In the genomic region with DNA sequence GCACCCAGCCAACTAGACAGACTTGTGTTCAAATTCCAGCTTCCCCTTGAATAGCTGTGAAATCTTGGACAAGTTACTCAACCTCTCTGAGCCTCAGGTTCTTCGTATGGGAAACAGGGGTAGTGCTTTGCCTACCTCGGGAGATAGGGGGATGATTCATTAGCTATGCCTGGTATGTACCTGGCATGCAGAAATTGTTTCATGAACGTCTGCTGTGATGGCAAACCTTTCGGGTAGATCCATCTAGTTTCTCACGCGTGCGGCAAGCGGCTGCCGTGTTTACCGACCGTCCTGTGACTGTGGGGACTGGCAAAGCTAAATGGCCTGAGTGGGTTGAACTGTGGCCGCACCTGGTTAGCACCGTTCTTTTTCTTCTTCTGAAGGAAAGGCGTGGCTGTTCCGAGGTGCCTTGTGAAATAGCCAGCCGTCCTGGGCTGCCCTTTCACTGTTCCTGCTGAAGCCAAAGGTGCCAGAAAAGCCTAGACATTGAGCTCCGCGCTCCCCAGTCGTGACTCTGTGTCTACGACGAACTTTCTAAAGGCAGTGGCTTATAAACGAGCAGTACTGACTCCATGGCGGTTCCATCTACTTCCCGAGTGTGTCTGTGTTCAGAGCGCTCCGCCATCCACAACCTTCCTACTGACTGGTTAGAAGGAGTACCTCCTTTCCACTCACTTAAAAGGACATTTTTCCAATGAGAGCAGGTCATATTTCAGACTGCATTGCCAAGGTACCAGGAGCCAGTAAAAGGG, we compare ENCODE assay signal across 13 cellular contexts. TPM values are rescaled to one million over a fixed set of nuclear protein-coding genes. Genes with fewer than 3 reads are reported as not detected.
A peak's percentile ranks its signal among the peaks of the same experiment; 100 is the strongest.
DNase-seq lines count a peak whose midpoint lies in the region; ATAC-seq and TF ChIP-seq lines count a peak whose summit lies in the region.
"Had no signal": no experiment of that assay in that cellular context is flagged by ENCODE, and none has a peak within 500 bp of the region (broad histone marks: within the 10 kb centered on the region; RNA-seq: fewer than 3 reads in every experiment).

No MANE protein-coding gene starts in this region.

- H3K36me3 Mint-ChIP-seq in neural progenitor cell, result no peaks in the 10 kb centered on the region

- H3K27ac ChIP-seq in esophagus (ENCODE audit: low read depth in 2 of 2, low read length in 1 of 2) (peak overlapping the region; percentile 61 to 85), neural progenitor cell (no peak overlapping the region), uterus (peak overlapping the region; percentile 79 to 87)
- H3K27ac ChIP-seq: A549 had no signal

- H3K9me3 Mint-ChIP-seq in neural progenitor cell, result no peaks in the 10 kb centered on the region
- H3K9me3 Mint-ChIP-seq: activated T-cell treated with anti-CD3 and anti-CD28 coated beads, Interleukin-2, amount 50 U/mL, for 24 hours had no signal

- no peaks in the 10 kb centered on the region for H3K79me2 ChIP-seq in neural progenitor cell (ENCODE audit: low read depth)

- peaks cover 14% of the 10 kb centered on the region for H3K4me1 Mint-ChIP-seq in neural progenitor cell

- H3K4me3 Mint-ChIP-seq in neural progenitor cell, result peak overlapping the region; percentile 60
- H3K4me3 Mint-ChIP-seq: activated T-cell treated with anti-CD3 and anti-CD28 coated beads, Interleukin-2, amount 50 U/mL, for 24 hours had no signal

- H3K27ac Mint-ChIP-seq in neural progenitor cell, result no peak overlapping the region
- H3K27ac Mint-ChIP-seq: activated T-cell treated with anti-CD3 and anti-CD28 coated beads, Interleukin-2, amount 50 U/mL, for 24 hours had no signal

- in situ Hi-C loops in HAP-1 (cut with MboI; ENCODE audit: low sequenced_read_pairs), result no loop called here

- 47 to 53% methylated on average over 26 of the region's 26 CpGs for WGBS in esophagus, 2 donors

- H3K9me3 ChIP-seq in esophagus (ENCODE audit: control insufficient read depth in 2 of 2, insufficient read depth in 1 of 2, low read depth in 1 of 2, low read length in 1 of 2) (no peaks in the 10 kb centered on the region), neural progenitor cell (ENCODE audit: low read depth) (no peaks in the 10 kb centered on the region), uterus (no peaks in the 10 kb centered on the region), HAP-1 (no peaks in the 10 kb centered on the region)
- H3K9me3 ChIP-seq: A549, heart right ventricle had no signal

- H3F3A ChIP-seq in neural progenitor cell (ENCODE audit: low read depth), result no peaks in the 10 kb centered on the region

- peaks cover 13% of the 10 kb centered on the region for H3K27me3 Mint-ChIP-seq in neural progenitor cell (ENCODE audit: insufficient read depth, low read depth)
- H3K27me3 Mint-ChIP-seq: activated T-cell treated with anti-CD3 and anti-CD28 coated beads, Interleukin-2, amount 50 U/mL, for 24 hours had no signal

- no peak overlapping the region for H2AFZ ChIP-seq in neural progenitor cell (replicated peaks)

- intact Hi-C loops in uterus (cut with DNase I; ENCODE audit: low total_unique reads), result no loop called here
- intact Hi-C loops in sciatic nerve (cut with DNase I), result no loop called here

- H4K20me1 ChIP-seq in neural progenitor cell (ENCODE audit: low read depth), result no peaks in the 10 kb centered on the region

- DNase-seq in NCI-H748 (lab: John Stamatoyannopoulos, UW; ENCODE audit: unreplicated experiment) (peak; percentile 6), NCI-H748 treated with DMSO at 0.1 percent for 48 hours (lab: John Stamatoyannopoulos, UW) (no peak), neural progenitor cell (ENCODE audit: low spot score) (no peak), uterus (peak; percentile 23 to 32), sciatic nerve (ENCODE audit: low spot score) (no peak), AML-193 (lab: John Stamatoyannopoulos, UW) (no peak), HAP-1 (ENCODE audit: low spot score in 2 of 2) (no peak)
- DNase-seq: activated T-cell treated with anti-CD3 and anti-CD28 coated beads, Interleukin-2, amount 50 U/mL, for 24 hours; Calu3; effector memory CD4-positive, alpha-beta T cell; heart right ventricle had no signal

- H3K27me3 ChIP-seq in esophagus (ENCODE audit: control insufficient read depth in 1 of 2, insufficient read depth in 2 of 2, low read length in 2 of 2), result no peaks in the 10 kb centered on the region
- no peaks in the 10 kb centered on the region for H3K27me3 ChIP-seq in neural progenitor cell
- no peaks in the 10 kb centered on the region for H3K27me3 ChIP-seq in uterus
- no peaks in the 10 kb centered on the region for H3K27me3 ChIP-seq in HAP-1 (ENCODE audit: low read depth)
- H3K27me3 ChIP-seq: heart right ventricle had no signal

- no peak overlapping the region for H3K4me3 ChIP-seq in esophagus (ENCODE audit: low read depth in 1 of 2, low read length in 2 of 2)
- no peak overlapping the region for H3K4me3 ChIP-seq in neural progenitor cell
- H3K4me3 ChIP-seq in uterus, result no peak overlapping the region
- H3K4me3 ChIP-seq in HAP-1, result no peak overlapping the region
- H3K4me3 ChIP-seq: A549, heart right ventricle had no signal

- TF ChIP-seq CTCF in neural progenitor cell (IDR thresholded peaks at IDR 0.05), result no peak
- no peak for TF ChIP-seq CTCF in uterus (IDR thresholded peaks at IDR 0.05)

- no peak for TF ChIP-seq POLR2A in uterus (IDR thresholded peaks at IDR 0.05)

- ATAC-seq in sciatic nerve, result no peak
- ATAC-seq: A549, heart right ventricle had no signal

- H3K36me3 ChIP-seq in esophagus (ENCODE audit: control insufficient read depth in 2 of 2, insufficient read depth in 2 of 2, low read length in 1 of 2) (no peaks in the 10 kb centered on the region), neural progenitor cell (no peaks in the 10 kb centered on the region), uterus (no peaks in the 10 kb centered on the region), HAP-1 (replicated peaks) (no peaks in the 10 kb centered on the region)
- H3K36me3 ChIP-seq: heart right ventricle had no signal

- peaks cover 2 to 9% of the 10 kb centered on the region in 2 donors for H3K4me1 ChIP-seq in esophagus (ENCODE audit: control insufficient read depth in 2 of 2, insufficient read depth in 2 of 2, low read length in 1 of 2)
- H3K4me1 ChIP-seq in neural progenitor cell, result peaks cover 10% of the 10 kb centered on the region
- peaks cover 17 to 22% of the 10 kb centered on the region in 2 donors for H3K4me1 ChIP-seq in uterus
- H3K4me1 ChIP-seq in HAP-1, result no peaks in the 10 kb centered on the region
- H3K4me1 ChIP-seq: A549 had no signal

- H3K9ac ChIP-seq in neural progenitor cell, result no peak overlapping the region

- no peak overlapping the region for H3K4me2 ChIP-seq in neural progenitor cell
- H3K4me2 ChIP-seq: A549 had no signal

RNA-seq across cellular contexts. Expression of a gene that starts 40.7 kb away (rescaled TPM):
- polyA plus RNA-seq in esophagus, result 10 to 100 TPM; 15.0 to 16.8 TPM
- 122 and 149 TPM in 2 replicates for total RNA-seq in neural progenitor cell (ENCODE audit: low replicate concordance)
- 100 to 1,000 TPM; 189 to 314 (median 254) TPM for total RNA-seq in uterus
- total RNA-seq in sciatic nerve, result 193 TPM

Comparison
In these comparisons a context has a peak if more than half of its experiments do, and no peak if none do; other contexts are left out.
1. DNase-seq: peak in NCI-H748 (single experiment) and uterus (2 of 2); none in NCI-H748 treated with DMSO at 0.1 percent for 48 hours (single experiment), neural progenitor cell (single experiment), sciatic nerve (single experiment), AML-193 (0 of 2) and HAP-1 (0 of 2).